In genomic region chr3:58474348-58474911, GRCh38 we compare ENCODE assay signal across 12 cellular contexts. TPM values are rescaled to one million over a fixed set of nuclear protein-coding genes. Genes with fewer than 3 reads are reported as not detected.
A peak's percentile ranks its signal among the peaks of the same experiment; 100 is the strongest.
DNase-seq lines count a peak whose midpoint lies in the region; ATAC-seq, FAIRE-seq and TF ChIP-seq lines count a peak whose summit lies in the region.
"Had no signal": no experiment of that assay in that cellular context is flagged by ENCODE, and none has a peak within 500 bp of the region (broad histone marks: within the 10 kb centered on the region; RNA-seq: fewer than 3 reads in every experiment).

No MANE protein-coding gene starts in this region.

- peaks cover 0 to 7% (median 1%) of the 10 kb centered on the region in 3 donors for H3K27me3 Mint-ChIP-seq in CD14-positive monocyte (ENCODE audit: low read depth in 3 of 3)
- H3K27me3 Mint-ChIP-seq in T-cell, result no peaks in the 10 kb centered on the region

- TF ChIP-seq RAD21 in HepG2 (CRISPR knock-in tag; IDR thresholded peaks at IDR 0.05), result no peak

- no peak for TF ChIP-seq POLR2A in HepG2 (IDR thresholded peaks at IDR 0.05; ENCODE audit: insufficient read depth in 1 of 2, low read depth in 2 of 2, low read length in 2 of 2)

- in situ Hi-C loops in HepG2 (cut with HindIII; ENCODE audit: extremely low pct_ligation_motif_present, low pct_unique_long_range_greater_than_20kb), result no loop called here

- H3K79me2 ChIP-seq in Karpas-422 (ENCODE audit: low read length), result no peaks in the 10 kb centered on the region
- no peaks in the 10 kb centered on the region for H3K79me2 ChIP-seq in HepG2 (ENCODE audit: insufficient read depth, low read length)

- H3K4me3 Mint-ChIP-seq in CD14-positive monocyte, result peak overlapping the region; percentile 2 to 68
- no peak overlapping the region for H3K4me3 Mint-ChIP-seq in T-cell
- H3K4me3 Mint-ChIP-seq: activated CD8-positive, alpha-beta memory T cell treated with anti-CD3 and anti-CD28 coated beads, Interleukin-2, amount 10 ng/mL, durations not matched to agents 7 days and 5 days; T-helper 2 cell treated with Interferon-gamma antibody and Interleukin-4, amounts not matched to agents 5 μg/mL and 100 μg/mL, for 36 hours had no signal

- POLR2A ChIA-PET in HepG2 (lab: Yijun Ruan, JAX), result interaction anchor here (0.9 to 1.7 kb wide), 3 partner anchors 12 to 17 kb away, joined by 3 to 4 read pairs (median 3); partner anchors contain the start of gene KCTD6
- POLR2A ChIA-PET in T-cell (lab: Charles Lee), result no interaction called here

- H3K4me3 ChIP-seq in Karpas-422 (ENCODE audit: low read length) (no peak overlapping the region; the same call in 1 of the 2 replicates), HepG2 (replicated peaks in 1 of 3; ENCODE audit: insufficient read depth in 1 of 3, low read depth in 2 of 3, low read length in 3 of 3) (peak overlapping the region in 1 of 3 experiments; percentile 31; a peak in 1 of 6 replicates), MG63 (no peak overlapping the region)

- H3K9me3 Mint-ChIP-seq in CD14-positive monocyte, result peaks cover 0 to 3% (median 0%) of the 10 kb centered on the region in 7 donors
- no peaks in the 10 kb centered on the region for H3K9me3 Mint-ChIP-seq in T-cell

- H2AFZ ChIP-seq in Karpas-422 (ENCODE audit: low read length) (no peak overlapping the region), HepG2 (ENCODE audit: low read length) (no peak overlapping the region)

- H3K27ac Mint-ChIP-seq in CD14-positive monocyte, result peak overlapping the region; percentile 85 to 99 (median 95)
- H3K27ac Mint-ChIP-seq in T-cell, result no peak overlapping the region
- H3K27ac Mint-ChIP-seq: activated CD8-positive, alpha-beta memory T cell treated with anti-CD3 and anti-CD28 coated beads, Interleukin-2, amount 10 ng/mL, durations not matched to agents 7 days and 5 days; T-helper 2 cell treated with Interferon-gamma antibody and Interleukin-4, amounts not matched to agents 5 μg/mL and 100 μg/mL, for 36 hours had no signal

- H3K9me3 ChIP-seq in Karpas-422 (ENCODE audit: low read length) (no peaks in the 10 kb centered on the region), HepG2 (ENCODE audit: low read length) (no peaks in the 10 kb centered on the region), MG63 (no peaks in the 10 kb centered on the region)

- H3K4me1 Mint-ChIP-seq in CD14-positive monocyte (peaks cover 83% of the 10 kb centered on the region), T-cell (peaks cover 20 to 42% (median 41%) of the 10 kb centered on the region in 3 donors)

- H3K4me2 ChIP-seq in Karpas-422 (ENCODE audit: low read depth, low read length, poor library complexity, severe bottlenecking), result peak overlapping the region; percentile 61
- peak overlapping the region; percentile 76 for H3K4me2 ChIP-seq in HepG2 (ENCODE audit: low read depth, low read length)

- H3K27me3 ChIP-seq in Karpas-422 (ENCODE audit: low read length) (no peaks in the 10 kb centered on the region), HepG2 (ENCODE audit: control insufficient read depth in 1 of 2, insufficient read depth in 2 of 2, low read length in 2 of 2) (no peaks in the 10 kb centered on the region), MG63 (no peaks in the 10 kb centered on the region)

- H4K20me1 ChIP-seq in Karpas-422 (ENCODE audit: insufficient read depth, low read depth, low read length) (no peaks in the 10 kb centered on the region), HepG2 (ENCODE audit: insufficient read depth, low read length) (no peaks in the 10 kb centered on the region)

- 33% methylated on average over 1 of the region's 1 CpG for WGBS in HepG2 (ENCODE audit: low lambda C conversion rate)

- H3K36me3 Mint-ChIP-seq in CD14-positive monocyte (peaks cover 2 to 6% of the 10 kb centered on the region in 2 donors), T-cell (no peaks in the 10 kb centered on the region)

- intact Hi-C loops in CD14-positive monocyte (cut with micrococcal nuclease), result no loop called here
- intact Hi-C loops in HepG2 (cut with micrococcal nuclease; ENCODE audit: unreplicated experiment), result loop anchor here (5.0 kb wide), 1 partner anchor 37 kb away; no protein-coding TSS in a partner anchor

- H3K36me3 ChIP-seq in Karpas-422 (ENCODE audit: insufficient read depth, low read length) (no peaks in the 10 kb centered on the region), HepG2 (replicated peaks in 1 of 2; ENCODE audit: control insufficient read depth in 1 of 2, insufficient read depth in 2 of 2, low read length in 2 of 2) (no peaks in the 10 kb centered on the region), MG63 (no peaks in the 10 kb centered on the region)

- peaks cover 20% of the 10 kb centered on the region for H3K4me1 ChIP-seq in Karpas-422 (ENCODE audit: low read length)
- peaks cover 84% of the 10 kb centered on the region for H3K4me1 ChIP-seq in HepG2 (ENCODE audit: insufficient read depth, low read length)

- TF ChIP-seq EP300 in HepG2 (IDR thresholded peaks at IDR 0.05; ENCODE audit: low read depth in 2 of 2, low read length in 2 of 2) (no peak), HepG2 (CRISPR knock-in tag; IDR thresholded peaks at IDR 0.05; ENCODE audit: borderline replicate concordance) (no peak)

- BruUV-seq in HepG2 (replicated peaks; lab: Mats Ljungman, UMichigan), result no TSS peak

- ATAC-seq in HepG2, result peak; percentile 3; the same call in 1 of the 3 replicates
- no peak for ATAC-seq in GM21717 (IDR thresholded peaks at IDR 0.05; ENCODE audit: unreplicated experiment)
- ATAC-seq in T-cell (replicated peaks in 1 of 4), result no peak
- ATAC-seq in HG03135 (IDR thresholded peaks at IDR 0.05; ENCODE audit: unreplicated experiment), result no peak
- ATAC-seq: activated CD8-positive, alpha-beta memory T cell treated with anti-CD3 and anti-CD28 coated beads, Interleukin-2, amount 10 ng/mL, durations not matched to agents 7 days and 5 days had no signal

- peak overlapping the region; percentile 30 for H3K9ac ChIP-seq in Karpas-422 (ENCODE audit: low read length)
- H3K9ac ChIP-seq in HepG2 (ENCODE audit: insufficient read depth, low read depth, low read length), result no peak overlapping the region

- H3K27ac ChIP-seq in Karpas-422 (ENCODE audit: low read length), result no peak overlapping the region
- peak overlapping the region; percentile 78 for H3K27ac ChIP-seq in HepG2 (ENCODE audit: extremely low read length, insufficient read depth, low read length)

- FAIRE-seq in HepG2 (lab: Jason Lieb, UNC), result no peak

- CTCF ChIA-PET in HepG2 (lab: Yijun Ruan, JAX; ENCODE audit: low intra/inter-chr PET ratio, low total read pairs) (no interaction called here), T-cell (lab: Charles Lee) (no interaction called here)

- H3K9me2 ChIP-seq in Karpas-422 (replicated peaks; ENCODE audit: insufficient read depth, low read length), result no peaks in the 10 kb centered on the region

- DNase-seq in CD14-positive monocyte (ENCODE audit: low spot score) (peak; percentile 62), Karpas-422 (peak; percentile 69), SIG-M5 treated with dmso at 0.1 percent for 504 hours (lab: John Stamatoyannopoulos, UW; ENCODE audit: unreplicated experiment) (peak; percentile 92), HepG2 (ENCODE audit: low spot score) (peak; percentile 38), MG63 (no peak), T-cell (no peak)
- DNase-seq: activated CD8-positive, alpha-beta memory T cell treated with anti-CD3 and anti-CD28 coated beads, Interleukin-2, amount 10 ng/mL, durations not matched to agents 7 days and 5 days; C1 segment of cervical spinal cord; stimulated activated CD4-positive, alpha-beta T cell treated with anti-CD3 and anti-CD28 coated beads, Interleukin-4, amount 100 ng/mL, for 4 hours had no signal

- TF ChIP-seq CTCF in CD14-positive monocyte (IDR thresholded peaks at IDR 0.05), result no peak
- TF ChIP-seq CTCF in HepG2 (CRISPR knock-in tag; IDR thresholded peaks at IDR 0.05), result 0 out of 2 replicates have a peak, but pooled peaks have one; percentile 15

RNA-seq across cellular contexts. Expression of gene KCTD6, which starts 17.5 kb away (rescaled TPM):
- 10 to 100 TPM; 11.3 to 11.9 TPM for polyA plus RNA-seq in CD14-positive monocyte
- total RNA-seq in Karpas-422 (2014; rRNA removed; shearing (Covaris generic); ENCODE audit: low replicate concordance), result 7.9 and 17.9 TPM in 2 replicates
- total RNA-seq in HepG2 (2016; rRNA removed; fragmentation: Illumina TruSeq; extraction: Trizol), result 14.0 and 14.2 TPM in 2 replicates
- 9.3 and 12.2 TPM in 2 replicates for total RNA-seq in HepG2 (2016; cell fraction: cytosol; rRNA removed; fragmentation: Illumina TruSeq; extraction: Trizol; ENCODE audit: low read depth)
- total RNA-seq in HepG2 (2016; cell fraction: insoluble cytoplasmic fraction; rRNA removed; fragmentation: Illumina TruSeq; extraction: Trizol), result 13.2 and 17.0 TPM in 2 replicates
- total RNA-seq in HepG2 (2016; cell fraction: membrane; rRNA removed; fragmentation: Illumina TruSeq; extraction: Trizol), result 20.0 and 22.1 TPM in 2 replicates
- total RNA-seq in HepG2 (2016; cell fraction: nucleus; rRNA removed; fragmentation: Illumina TruSeq; extraction: Trizol), result 12.3 and 13.2 TPM in 2 replicates
- 12.0 and 13.4 TPM in 2 replicates for polyA plus RNA-seq in HepG2 (2011; rRNA removed)
- 6.5 and 11.1 TPM in 2 replicates for polyA plus RNA-seq in HepG2 (2011; cell fraction: cytosol; rRNA removed)
- 7.0 and 14.1 TPM in 2 replicates for polyA plus RNA-seq in HepG2 (2011; cell fraction: nucleus; rRNA removed)
- polyA plus RNA-seq in HepG2 (2012), result 10.7 and 12.1 TPM in 2 replicates
- polyA plus RNA-seq in HepG2 (2016; cell fraction: cytosol; fragmentation: Illumina TruSeq; extraction: Trizol; ENCODE audit: low read depth), result 10.5 and 12.2 TPM in 2 replicates
- 19.5 and 23.9 TPM in 2 replicates for polyA plus RNA-seq in HepG2 (2016; cell fraction: insoluble cytoplasmic fraction; fragmentation: Illumina TruSeq; extraction: Trizol; ENCODE audit: low read depth)
- 17.5 and 18.4 TPM in 2 replicates for polyA plus RNA-seq in HepG2 (2016; cell fraction: membrane; fragmentation: Illumina TruSeq; extraction: Trizol; ENCODE audit: low read depth)
- 23.8 and 26.9 TPM in 2 replicates for polyA plus RNA-seq in HepG2 (2016; cell fraction: nucleus; fragmentation: Illumina TruSeq; extraction: Trizol; ENCODE audit: insufficient read depth, low read depth)
- 3.9 and 8.0 TPM in 2 replicates for polyA minus RNA-seq in HepG2 (2011; rRNA and poly(A)+ RNA removed; ENCODE audit: low replicate concordance)
- polyA minus RNA-seq in HepG2 (2011; cell fraction: cytosol; rRNA and poly(A)+ RNA removed), result 4.9 and 5.9 TPM in 2 replicates
- polyA minus RNA-seq in HepG2 (2011; cell fraction: nucleus; rRNA and poly(A)+ RNA removed), result 7.3 and 17.8 TPM in 2 replicates
- total RNA-seq in MG63 (2014; rRNA removed; shearing (Covaris generic); ENCODE audit: low replicate concordance), result 5.1 and 13.4 TPM in 2 replicates
- 1 to 10 TPM; 6.6 to 9.4 (median 7.8) TPM for total RNA-seq in T-cell

RNA-seq across cellular contexts. Expression of gene PDHB, which starts 40.8 kb away (rescaled TPM):
- polyA plus RNA-seq in CD14-positive monocyte (100 to 1,000 TPM; 112 to 125 TPM), HepG2 (2011; rRNA removed) (97.1 and 108 TPM in 2 replicates)
- total RNA-seq in Karpas-422 (2014; rRNA removed; shearing (Covaris generic); ENCODE audit: low replicate concordance), result 61.6 and 130 TPM in 2 replicates
- total RNA-seq in HepG2 (2016; rRNA removed; fragmentation: Illumina TruSeq; extraction: Trizol) (153 and 229 TPM in 2 replicates), T-cell (10 to 100 TPM; 27.0 to 54.2 (median 49.2) TPM)
- 14.8 and 15.6 TPM in 2 replicates for total RNA-seq in HepG2 (2016; cell fraction: cytosol; rRNA removed; fragmentation: Illumina TruSeq; extraction: Trizol; ENCODE audit: low read depth)
- total RNA-seq in HepG2 (2016; cell fraction: insoluble cytoplasmic fraction; rRNA removed; fragmentation: Illumina TruSeq; extraction: Trizol), result 155 and 245 TPM in 2 replicates
- total RNA-seq in HepG2 (2016; cell fraction: membrane; rRNA removed; fragmentation: Illumina TruSeq; extraction: Trizol), result 30.6 and 31.8 TPM in 2 replicates
- total RNA-seq in HepG2 (2016; cell fraction: nucleus; rRNA removed; fragmentation: Illumina TruSeq; extraction: Trizol), result 63.1 and 66.4 TPM in 2 replicates
- polyA plus RNA-seq in HepG2 (2011; cell fraction: cytosol; rRNA removed), result 68.4 and 102 TPM in 2 replicates
- polyA plus RNA-seq in HepG2 (2011; cell fraction: nucleus; rRNA removed), result 28.4 and 37.7 TPM in 2 replicates
- polyA plus RNA-seq in HepG2 (2012), result 113 and 146 TPM in 2 replicates
- 11.6 and 12.1 TPM in 2 replicates for polyA plus RNA-seq in HepG2 (2016; cell fraction: cytosol; fragmentation: Illumina TruSeq; extraction: Trizol; ENCODE audit: low read depth)
- polyA plus RNA-seq in HepG2 (2016; cell fraction: insoluble cytoplasmic fraction; fragmentation: Illumina TruSeq; extraction: Trizol; ENCODE audit: low read depth), result 209 and 226 TPM in 2 replicates
- polyA plus RNA-seq in HepG2 (2016; cell fraction: membrane; fragmentation: Illumina TruSeq; extraction: Trizol; ENCODE audit: low read depth), result 23.0 and 24.8 TPM in 2 replicates
- 66.3 and 77.5 TPM in 2 replicates for polyA plus RNA-seq in HepG2 (2016; cell fraction: nucleus; fragmentation: Illumina TruSeq; extraction: Trizol; ENCODE audit: insufficient read depth, low read depth)
- polyA minus RNA-seq in HepG2 (2011; rRNA and poly(A)+ RNA removed; ENCODE audit: low replicate concordance), result 76.8 and 97.2 TPM in 2 replicates
- polyA minus RNA-seq in HepG2 (2011; cell fraction: cytosol; rRNA and poly(A)+ RNA removed), result 47.7 and 50.9 TPM in 2 replicates
- polyA minus RNA-seq in HepG2 (2011; cell fraction: nucleus; rRNA and poly(A)+ RNA removed), result 91.3 and 98.1 TPM in 2 replicates
- total RNA-seq in MG63 (2014; rRNA removed; shearing (Covaris generic); ENCODE audit: low replicate concordance), result 106 and 142 TPM in 2 replicates

Comparison
In these comparisons a context has a peak if more than half of its experiments do, and no peak if none do; other contexts are left out.
1. DNase-seq: peak in CD14-positive monocyte (single experiment), Karpas-422 (single experiment), SIG-M5 treated with dmso at 0.1 percent for 504 hours (single experiment) and HepG2 (single experiment); none in MG63 (single experiment) and T-cell (0 of 34).
2. H3K27ac Mint-ChIP-seq: peak in CD14-positive monocyte (7 of 7); none in T-cell (0 of 2).
3. H3K4me3 Mint-ChIP-seq: peak in CD14-positive monocyte (2 of 2); none in T-cell (0 of 3).